1 cellular context compared by ENCODE assay signal in the genomic region with DNA sequence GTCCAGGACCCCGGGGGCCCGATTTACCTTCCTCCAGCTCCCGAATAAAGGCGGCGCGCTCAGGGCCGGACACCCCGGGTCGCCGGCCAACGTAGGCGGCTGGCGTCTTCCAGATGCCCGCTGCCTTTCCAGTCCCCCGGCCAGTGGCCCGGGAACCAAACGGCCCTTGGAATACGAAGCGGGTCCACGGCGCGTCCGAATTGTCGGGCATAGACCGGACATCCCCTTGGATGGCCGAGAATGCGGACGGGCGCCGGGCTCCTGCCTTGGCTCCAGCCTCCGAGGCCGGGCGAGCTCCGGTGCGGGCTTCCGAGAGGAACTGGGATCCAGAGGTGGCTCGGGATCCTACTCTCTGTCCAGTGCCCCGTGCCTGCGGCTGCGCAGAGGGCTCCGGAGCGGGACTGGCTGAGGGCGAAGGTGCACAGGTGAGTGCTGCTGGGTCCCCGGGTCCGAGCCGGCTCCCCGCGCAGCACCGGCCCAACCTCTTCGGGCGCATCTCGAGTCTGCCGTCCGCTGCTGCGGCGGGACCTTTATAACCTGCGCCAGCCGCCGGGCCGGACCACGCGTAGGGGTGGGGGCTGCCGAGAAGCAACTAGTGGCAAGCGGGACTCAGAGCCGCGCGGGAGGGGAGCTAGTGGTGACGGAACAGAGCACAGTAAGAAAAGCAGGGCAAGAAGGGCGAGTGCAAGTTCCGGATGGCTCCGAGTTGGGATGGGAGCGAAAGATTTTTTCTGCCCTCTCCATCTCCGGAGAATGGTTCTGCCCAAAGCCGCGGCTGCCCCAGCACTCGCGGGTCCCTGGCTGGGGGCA.
TF ChIP-seq lines count a peak whose summit lies in the region.

A gene with protein sequence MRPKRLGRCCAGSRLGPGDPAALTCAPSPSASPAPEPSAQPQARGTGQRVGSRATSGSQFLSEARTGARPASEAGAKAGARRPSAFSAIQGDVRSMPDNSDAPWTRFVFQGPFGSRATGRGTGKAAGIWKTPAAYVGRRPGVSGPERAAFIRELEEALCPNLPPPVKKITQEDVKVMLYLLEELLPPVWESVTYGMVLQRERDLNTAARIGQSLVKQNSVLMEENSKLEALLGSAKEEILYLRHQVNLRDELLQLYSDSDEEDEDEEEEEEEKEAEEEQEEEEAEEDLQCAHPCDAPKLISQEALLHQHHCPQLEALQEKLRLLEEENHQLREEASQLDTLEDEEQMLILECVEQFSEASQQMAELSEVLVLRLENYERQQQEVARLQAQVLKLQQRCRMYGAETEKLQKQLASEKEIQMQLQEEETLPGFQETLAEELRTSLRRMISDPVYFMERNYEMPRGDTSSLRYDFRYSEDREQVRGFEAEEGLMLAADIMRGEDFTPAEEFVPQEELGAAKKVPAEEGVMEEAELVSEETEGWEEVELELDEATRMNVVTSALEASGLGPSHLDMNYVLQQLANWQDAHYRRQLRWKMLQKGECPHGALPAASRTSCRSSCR (minus strand): TSS at position 505 of the 810 bp plus-strand sequence. CDS start 9 bp downstream, at position 496.

TF ChIP-seq in K562, 482 proteins besides CTCF, POLR2A, EP300 and RAD21 (continued from another document):
- TF ChIP-seq, protein P1, sequence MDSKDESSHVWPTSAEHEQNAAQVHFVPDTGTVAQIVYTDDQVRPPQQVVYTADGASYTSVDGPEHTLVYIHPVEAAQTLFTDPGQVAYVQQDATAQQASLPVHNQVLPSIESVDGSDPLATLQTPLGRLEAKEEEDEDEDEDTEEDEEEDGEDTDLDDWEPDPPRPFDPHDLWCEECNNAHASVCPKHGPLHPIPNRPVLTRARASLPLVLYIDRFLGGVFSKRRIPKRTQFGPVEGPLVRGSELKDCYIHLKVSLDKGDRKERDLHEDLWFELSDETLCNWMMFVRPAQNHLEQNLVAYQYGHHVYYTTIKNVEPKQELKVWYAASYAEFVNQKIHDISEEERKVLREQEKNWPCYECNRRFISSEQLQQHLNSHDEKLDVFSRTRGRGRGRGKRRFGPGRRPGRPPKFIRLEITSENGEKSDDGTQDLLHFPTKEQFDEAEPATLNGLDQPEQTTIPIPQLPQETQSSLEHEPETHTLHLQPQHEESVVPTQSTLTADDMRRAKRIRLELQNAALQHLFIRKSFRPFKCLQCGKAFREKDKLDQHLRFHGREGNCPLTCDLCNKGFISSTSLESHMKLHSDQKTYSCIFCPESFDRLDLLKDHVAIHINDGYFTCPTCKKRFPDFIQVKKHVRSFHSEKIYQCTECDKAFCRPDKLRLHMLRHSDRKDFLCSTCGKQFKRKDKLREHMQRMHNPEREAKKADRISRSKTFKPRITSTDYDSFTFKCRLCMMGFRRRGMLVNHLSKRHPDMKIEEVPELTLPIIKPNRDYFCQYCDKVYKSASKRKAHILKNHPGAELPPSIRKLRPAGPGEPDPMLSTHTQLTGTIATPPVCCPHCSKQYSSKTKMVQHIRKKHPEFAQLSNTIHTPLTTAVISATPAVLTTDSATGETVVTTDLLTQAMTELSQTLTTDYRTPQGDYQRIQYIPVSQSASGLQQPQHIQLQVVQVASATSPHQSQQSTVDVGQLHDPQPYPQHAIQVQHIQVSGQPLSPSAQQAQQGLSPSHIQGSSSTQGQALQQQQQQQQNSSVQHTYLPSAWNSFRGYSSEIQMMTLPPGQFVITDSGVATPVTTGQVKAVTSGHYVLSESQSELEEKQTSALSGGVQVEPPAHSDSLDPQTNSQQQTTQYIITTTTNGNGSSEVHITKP (IDR thresholded peaks at IDR 0.05; ENCODE audit: partially characterized antibody): peak; percentile 97
